ENCODE assay signal across 8 cellular contexts in genomic region chr11:117221775-117222517, GRCh38. TPM values are rescaled to one million over a fixed set of nuclear protein-coding genes. Genes with fewer than 3 reads are reported as not detected.
DNase-seq lines count a peak whose midpoint lies in the region; ATAC-seq, FAIRE-seq and TF ChIP-seq lines count a peak whose summit lies in the region.

No MANE protein-coding gene starts in this region.

- intact Hi-C loops in MCF 10A (cut with micrococcal nuclease), result no loop called here

- H3K79me1 ChIP-seq in mesenchymal stem cell (replicated peaks; ENCODE audit: low read length, poor library complexity, severe bottlenecking), result peaks cover 7% of the 10 kb centered on the region

- peak overlapping the region in 1 of 2 experiments; percentile 27 for H3K4me3 ChIP-seq in mesenchymal stem cell (ENCODE audit: insufficient read depth in 1 of 2, low read depth in 1 of 2, low read length in 2 of 2)

- H3K9me3 ChIP-seq in mesenchymal stem cell (ENCODE audit: control insufficient read depth, low read length), result no peaks in the 10 kb centered on the region

- H3K9me3 Mint-ChIP-seq in stimulated activated naive CD8-positive, alpha-beta T cell treated with anti-CD3 and anti-CD28 coated beads, Interleukin-15, Interleukin-2, amounts not matched to agents 100 ng/mL and 50 ng/mL, for 24 hours, result no peaks in the 10 kb centered on the region
- H3K9me3 Mint-ChIP-seq in MCF 10A (ENCODE audit: unreplicated experiment), result no peaks in the 10 kb centered on the region

- CTCF ChIA-PET in MCF 10A (lab: Yijun Ruan, JAX), result interaction anchor here (0.6 to 4.2 kb wide), 7 partner anchors 9 to 530 kb away, joined by 3 to 27 read pairs (median 4); partner anchors contain the start of genes PCSK7 and RNF214

- peaks cover 6% of the 10 kb centered on the region for H3K4me1 Mint-ChIP-seq in stimulated activated naive CD8-positive, alpha-beta T cell treated with anti-CD3 and anti-CD28 coated beads, Interleukin-15, Interleukin-2, amounts not matched to agents 100 ng/mL and 50 ng/mL, for 24 hours (ENCODE audit: low read depth)
- H3K4me1 Mint-ChIP-seq in MCF 10A (ENCODE audit: insufficient read depth, unreplicated experiment), result peaks cover 14% of the 10 kb centered on the region

- no peaks in the 10 kb centered on the region for H3K27me3 Mint-ChIP-seq in stimulated activated naive CD8-positive, alpha-beta T cell treated with anti-CD3 and anti-CD28 coated beads, Interleukin-15, Interleukin-2, amounts not matched to agents 100 ng/mL and 50 ng/mL, for 24 hours
- no peaks in the 10 kb centered on the region for H3K27me3 Mint-ChIP-seq in MCF 10A (ENCODE audit: insufficient read depth, unreplicated experiment)

- no peak overlapping the region for H4K8ac ChIP-seq in mesenchymal stem cell (ENCODE audit: low read length)

- no peak for FAIRE-seq in GM12892 (lab: Jason Lieb, UNC)

- H3K27ac ChIP-seq in mesenchymal stem cell (ENCODE audit: low read length, poor library complexity, severe bottlenecking), result no peak overlapping the region

- POLR2A ChIA-PET in MCF 10A (lab: Yijun Ruan, JAX), result interaction anchor here (0.6 to 2.1 kb wide), 5 partner anchors 10 to 371 kb away, joined by 3 to 6 read pairs (median 4); partner anchors contain the start of genes PCSK7, RNF214 and SIDT2

- H2BK15ac ChIP-seq in mesenchymal stem cell (ENCODE audit: low read depth, poor library complexity, severe bottlenecking), result no peak overlapping the region

- H3K36me3 ChIP-seq in mesenchymal stem cell (ENCODE audit: control insufficient read depth in 1 of 2, insufficient read depth in 2 of 2, low read depth in 1 of 2, low read length in 2 of 2), result peaks cover 72% of the 10 kb centered on the region in 2 experiments

- TF ChIP-seq CTCF in MCF 10A (IDR thresholded peaks at IDR 0.05; ENCODE audit: unreplicated experiment), result no peak

- H4K91ac ChIP-seq in mesenchymal stem cell (ENCODE audit: low read length), result no peak overlapping the region

- peaks cover 63% of the 10 kb centered on the region for H3K36me3 Mint-ChIP-seq in stimulated activated naive CD8-positive, alpha-beta T cell treated with anti-CD3 and anti-CD28 coated beads, Interleukin-15, Interleukin-2, amounts not matched to agents 100 ng/mL and 50 ng/mL, for 24 hours (ENCODE audit: low read depth)
- peaks cover 70% of the 10 kb centered on the region for H3K36me3 Mint-ChIP-seq in MCF 10A (ENCODE audit: insufficient read depth, unreplicated experiment)

- peaks cover 8% of the 10 kb centered on the region for H3K4me1 ChIP-seq in mesenchymal stem cell (ENCODE audit: control insufficient read depth, insufficient read depth, low read depth, low read length)

- 89% methylated on average over 6 of the region's 7 CpGs for WGBS in mesenchymal stem cell

- no peak for ATAC-seq in stimulated activated naive CD8-positive, alpha-beta T cell treated with anti-CD3 and anti-CD28 coated beads, Interleukin-15, Interleukin-2, amounts not matched to agents 100 U/mL and 50 U/mL, for 24 hours
- no peak for ATAC-seq in HG03139 (IDR thresholded peaks at IDR 0.05; ENCODE audit: unreplicated experiment)
- no peak for ATAC-seq in GM21360 (IDR thresholded peaks at IDR 0.05; ENCODE audit: unreplicated experiment)

- H3K27ac Mint-ChIP-seq in stimulated activated naive CD8-positive, alpha-beta T cell treated with anti-CD3 and anti-CD28 coated beads, Interleukin-15, Interleukin-2, amounts not matched to agents 100 ng/mL and 50 ng/mL, for 24 hours, result peak overlapping the region; percentile 2
- H3K27ac Mint-ChIP-seq in MCF 10A (ENCODE audit: low read depth, unreplicated experiment), result peak overlapping the region; percentile 89

- no peak overlapping the region for H3K23ac ChIP-seq in mesenchymal stem cell (ENCODE audit: low read length in 2 of 2)

- H2BK12ac ChIP-seq in mesenchymal stem cell (ENCODE audit: low read length in 2 of 2), result no peak overlapping the region

- H3K4ac ChIP-seq in mesenchymal stem cell (ENCODE audit: low read depth in 1 of 2, low read length in 2 of 2), result no peak overlapping the region

- no peak overlapping the region for H3K14ac ChIP-seq in mesenchymal stem cell (ENCODE audit: low read length in 2 of 2)

- H3K4me3 Mint-ChIP-seq in stimulated activated naive CD8-positive, alpha-beta T cell treated with anti-CD3 and anti-CD28 coated beads, Interleukin-15, Interleukin-2, amounts not matched to agents 100 ng/mL and 50 ng/mL, for 24 hours, result no peak overlapping the region
- H3K4me3 Mint-ChIP-seq in MCF 10A (ENCODE audit: unreplicated experiment), result no peak overlapping the region

- H2BK5ac ChIP-seq in mesenchymal stem cell (ENCODE audit: low read depth, low read length, poor library complexity, severe bottlenecking), result no peak overlapping the region

- in situ Hi-C loops in ACHN (cut with HindIII; ENCODE audit: low pct_ligation_motif_present, low pct_unique_long_range_greater_than_20kb, low sequenced_read_pairs), result no loop called here

- H2AK5ac ChIP-seq in mesenchymal stem cell (ENCODE audit: low read length, severe bottlenecking), result no peak overlapping the region

- H3K9ac ChIP-seq in mesenchymal stem cell (ENCODE audit: low read length), result peak overlapping the region; percentile 51

- H3K4me2 ChIP-seq in mesenchymal stem cell (ENCODE audit: low read length, poor library complexity, severe bottlenecking), result no peak overlapping the region

- H3K18ac ChIP-seq in mesenchymal stem cell (ENCODE audit: low read depth in 1 of 2, low read length in 2 of 2), result peak overlapping the region in 1 of 2 experiments; percentile 1

- no TSS peak for BruUV-seq in MCF 10A (replicated peaks; lab: Mats Ljungman, UMichigan)

- DNase-seq in stimulated activated naive CD8-positive, alpha-beta T cell treated with anti-CD3 and anti-CD28 coated beads, Interleukin-15, Interleukin-2, amounts not matched to agents 100 U/mL and 50 U/mL, for 24 hours, result no peak
- peak; percentile 87 for DNase-seq in MCF 10A (ENCODE audit: unreplicated experiment)
- DNase-seq in mesenchymal stem cell, result no peak
- no peak for DNase-seq in GM12892 (ENCODE audit: insufficient read length)
- no peak for DNase-seq in ACHN

- no peak overlapping the region for H2AFZ ChIP-seq in mesenchymal stem cell (ENCODE audit: low read depth, low read length)

- H2BK120ac ChIP-seq in mesenchymal stem cell (ENCODE audit: low read depth, low read length), result no peak overlapping the region

- TF ChIP-seq POLR2A in GM12892 (IDR thresholded peaks at IDR 0.05; ENCODE audit: low read depth, low read length), result no peak

- no peaks in the 10 kb centered on the region for H3K27me3 ChIP-seq in mesenchymal stem cell (ENCODE audit: control insufficient read depth in 1 of 2, insufficient read depth in 1 of 2, low read length in 2 of 2)

RNA-seq across cellular contexts. Expression of gene PCSK7, which starts 9.9 kb away (rescaled TPM):
- 58.6 and 61.8 TPM in 2 replicates for total RNA-seq in MCF 10A (2022)
- polyA plus RNA-seq in mesenchymal stem cell (2013, experiment 1 of 2), result 18.3 TPM
- polyA plus RNA-seq in mesenchymal stem cell (2013, experiment 2 of 2), result 17.5 TPM
- 41.6 TPM for polyA plus RNA-seq in GM12892 (2012; ENCODE audit: missing spikeins)

RNA-seq across cellular contexts. Expression of gene RNF214, which starts 10.5 kb away (rescaled TPM):
- 23.3 TPM in 2 replicates for total RNA-seq in MCF 10A (2022)
- polyA plus RNA-seq in mesenchymal stem cell (2013, experiment 1 of 2), result 13.9 TPM
- polyA plus RNA-seq in mesenchymal stem cell (2013, experiment 2 of 2), result 13.3 TPM
- 10.9 TPM for polyA plus RNA-seq in GM12892 (2012; ENCODE audit: missing spikeins)

RNA-seq across cellular contexts. Expression of gene TAGLN, which starts 22.8 kb away (rescaled TPM):
- 18.0 and 45.4 TPM in 2 replicates for total RNA-seq in MCF 10A (2022)
- 563 TPM for polyA plus RNA-seq in mesenchymal stem cell (2013, experiment 1 of 2)
- polyA plus RNA-seq in mesenchymal stem cell (2013, experiment 2 of 2), result 558 TPM
- 4.5 TPM for polyA plus RNA-seq in GM12892 (2012; ENCODE audit: missing spikeins)

RNA-seq across cellular contexts. Expression of gene SIDT2, which starts 43.4 kb away (rescaled TPM):
- 17.5 and 18.4 TPM in 2 replicates for total RNA-seq in MCF 10A (2022)
- polyA plus RNA-seq in mesenchymal stem cell (2013, experiment 1 of 2), result 32.2 TPM
- 32.8 TPM for polyA plus RNA-seq in mesenchymal stem cell (2013, experiment 2 of 2)
- 13.6 TPM for polyA plus RNA-seq in GM12892 (2012; ENCODE audit: missing spikeins)
